Comparison of ENCODE assay signal across 33 cellular contexts in genomic region chr3:12185172-12185710, GRCh38. TPM values are rescaled to one million over a fixed set of nuclear protein-coding genes. Genes with fewer than 3 reads are reported as not detected.
"Had no signal": no experiment of that assay in that cellular context is flagged by ENCODE, and none has a peak within 500 bp of the region (broad histone marks: within the 10 kb centered on the region; RNA-seq: fewer than 3 reads in every experiment).

No MANE protein-coding gene starts in this region.

- H3K36me3 ChIP-seq: breast epithelium, WERI-Rb-1 had no signal

- H3K4me1 ChIP-seq: body of pancreas had no signal

- ATAC-seq: activated CD8-positive, alpha-beta memory T cell treated with anti-CD3 and anti-CD28 coated beads, Interleukin-2, amount 10 ng/mL, durations not matched to agents 7 days and 5 days; activated T-helper 17 cell treated with anti-CD3 and anti-CD28 coated beads, Interleukin-2, amount 50 U/mL, for 72 hours; body of pancreas had no signal

- H3K27ac Mint-ChIP-seq: activated CD4-positive, alpha-beta memory T cell treated with anti-CD3 and anti-CD28 coated beads, Interleukin-2, amount 10 ng/mL, durations not matched to agents 7 days and 5 days; activated CD8-positive, alpha-beta memory T cell treated with anti-CD3 and anti-CD28 coated beads, Interleukin-2, amount 10 ng/mL, durations not matched to agents 7 days and 5 days; activated naive CD4-positive, alpha-beta T cell treated with anti-CD3 and anti-CD28 coated beads, Interleukin-2, amount 50 U/mL, for 24 hours; activated naive CD8-positive, alpha-beta T cell treated with anti-CD3 and anti-CD28 coated beads, Interleukin-2, amount 10 ng/mL, durations not matched to agents 7 days and 5 days; activated T-helper 17 cell treated with anti-CD3 and anti-CD28 coated beads, Interleukin-2, amount 50 U/mL, for 72 hours had no signal

- H3K27me3 ChIP-seq: body of pancreas, breast epithelium had no signal

- H3K9me3 ChIP-seq: body of pancreas, breast epithelium had no signal

- H2AFZ ChIP-seq: PC-9 had no signal

- H3K9ac ChIP-seq: KMS-11 had no signal

- H3K9me3 Mint-ChIP-seq: activated CD4-positive, alpha-beta memory T cell treated with anti-CD3 and anti-CD28 coated beads, Interleukin-2, amount 10 ng/mL, durations not matched to agents 7 days and 5 days; activated naive CD4-positive, alpha-beta T cell treated with anti-CD3 and anti-CD28 coated beads, Interleukin-2, amount 50 U/mL, for 24 hours; activated naive CD8-positive, alpha-beta T cell treated with anti-CD3 and anti-CD28 coated beads, Interleukin-2, amount 10 ng/mL, durations not matched to agents 7 days and 5 days; activated T-helper 17 cell treated with anti-CD3 and anti-CD28 coated beads, Interleukin-2, amount 50 U/mL, for 72 hours had no signal

- H3K4me2 ChIP-seq: KMS-11, PC-9 had no signal

- H3K4me3 ChIP-seq: body of pancreas, breast epithelium, PC-9 had no signal

- H3K27me3 Mint-ChIP-seq: activated CD4-positive, alpha-beta memory T cell treated with anti-CD3 and anti-CD28 coated beads, Interleukin-2, amount 10 ng/mL, durations not matched to agents 7 days and 5 days; activated naive CD4-positive, alpha-beta T cell treated with anti-CD3 and anti-CD28 coated beads, Interleukin-2, amount 50 U/mL, for 24 hours had no signal

- H3K4me3 Mint-ChIP-seq: activated CD4-positive, alpha-beta memory T cell treated with anti-CD3 and anti-CD28 coated beads, Interleukin-2, amount 10 ng/mL, durations not matched to agents 7 days and 5 days; activated CD8-positive, alpha-beta memory T cell treated with anti-CD3 and anti-CD28 coated beads, Interleukin-2, amount 10 ng/mL, durations not matched to agents 7 days and 5 days; activated naive CD4-positive, alpha-beta T cell treated with anti-CD3 and anti-CD28 coated beads, Interleukin-2, amount 50 U/mL, for 24 hours; activated naive CD8-positive, alpha-beta T cell treated with anti-CD3 and anti-CD28 coated beads, Interleukin-2, amount 10 ng/mL, durations not matched to agents 7 days and 5 days; activated T-helper 17 cell treated with anti-CD3 and anti-CD28 coated beads, Interleukin-2, amount 50 U/mL, for 72 hours had no signal

- H3K36me3 Mint-ChIP-seq: activated CD8-positive, alpha-beta memory T cell treated with anti-CD3 and anti-CD28 coated beads, Interleukin-2, amount 10 ng/mL, durations not matched to agents 7 days and 5 days; activated naive CD4-positive, alpha-beta T cell treated with anti-CD3 and anti-CD28 coated beads, Interleukin-2, amount 50 U/mL, for 24 hours; activated naive CD8-positive, alpha-beta T cell treated with anti-CD3 and anti-CD28 coated beads, Interleukin-2, amount 10 ng/mL, durations not matched to agents 7 days and 5 days had no signal

- H3K27ac ChIP-seq: body of pancreas, breast epithelium, KMS-11, PC-9, WERI-Rb-1 had no signal

- DNase-seq: activated CD4-positive, alpha-beta memory T cell treated with anti-CD3 and anti-CD28 coated beads, Interleukin-2, amount 10 ng/mL, durations not matched to agents 7 days and 5 days; activated CD4-positive, alpha-beta T cell treated with anti-CD3 and anti-CD28 coated beads for 1 hour; activated CD4-positive, alpha-beta T cell treated with anti-CD3 and anti-CD28 coated beads for 48 hours; activated CD4-positive, CD25-positive, alpha-beta regulatory T cell; activated CD8-positive, alpha-beta memory T cell treated with anti-CD3 and anti-CD28 coated beads for 24 hours; activated CD8-positive, alpha-beta memory T cell treated with anti-CD3 and anti-CD28 coated beads, Interleukin-2, amount 10 ng/mL, durations not matched to agents 7 days and 5 days; activated CD8-positive, alpha-beta memory T cell treated with anti-CD3 and anti-CD28 coated beads, Interleukin-2, amount 50 U/mL, for 48 hours; activated gamma-delta T cell; activated naive CD4-positive, alpha-beta T cell treated with Interleukin-2 at 50 U/mL for 16 hours; activated naive CD8-positive, alpha-beta T cell treated with anti-CD3 and anti-CD28 coated beads, Interleukin-2, amount 10 ng/mL, durations not matched to agents 7 days and 5 days; activated T-cell treated with anti-CD3 and anti-CD28 coated beads, Interleukin-2, amount 50 U/mL, for 48 hours; body of pancreas; MM.1S; MV-4-11; NCI-H1092; NCI-H1417; NCI-H146; NCI-H187; NCI-H2029 treated with DMSO at 0.1 percent for 48 hours; NCI-H2107; NCI-H2171; NCI-H510A; NCI-H69; PC-9; Right ventricle myocardium superior; SW 1271; T-helper 1 cell; T1000; WERI-Rb-1 had no signal

RNA-seq across cellular contexts. Expression of gene TIMP4, which starts 26.5 kb away (rescaled TPM):
- total RNA-seq: activated CD4-positive, alpha-beta memory T cell treated with anti-CD3 and anti-CD28 coated beads, Interleukin-2, amount 10 ng/mL, durations not matched to agents 7 days and 5 days; activated CD8-positive, alpha-beta memory T cell treated with anti-CD3 and anti-CD28 coated beads, Interleukin-2, amount 10 ng/mL, durations not matched to agents 7 days and 5 days; activated naive CD8-positive, alpha-beta T cell treated with anti-CD3 and anti-CD28 coated beads, Interleukin-2, amount 10 ng/mL, durations not matched to agents 7 days and 5 days; activated T-helper 17 cell treated with anti-CD3 and anti-CD28 coated beads, Interleukin-2, amount 50 U/mL, for 72 hours had no signal
